ENCODE assay signal across 9 cellular contexts in genomic region chr4:126735294-126736132, GRCh38.
"Had no signal": no experiment of that assay in that cellular context is flagged by ENCODE, and none has a peak within 500 bp of the region (broad histone marks: within the 10 kb centered on the region; RNA-seq: fewer than 3 reads in every experiment).

No MANE protein-coding gene starts in this region.

- H3K4me1 ChIP-seq: HAP-1 had no signal

- H2AFZ ChIP-seq: GM23248 had no signal

- H3K4me1 Mint-ChIP-seq: IgD-negative memory B cell had no signal

- H3K27ac ChIP-seq: GM23248 had no signal

- H3K9me3 Mint-ChIP-seq: HFFc6 had no signal

- H3K4me3 Mint-ChIP-seq: HFFc6, IgD-negative memory B cell had no signal

- FAIRE-seq: HTR-8/SVneo had no signal

- H3K27me3 Mint-ChIP-seq: IgD-negative memory B cell had no signal

- H3K9me3 ChIP-seq: HAP-1 had no signal

- H3K27ac Mint-ChIP-seq: HFFc6, IgD-negative memory B cell had no signal

- DNase-seq: GM23248, GOT3, H7, HFFc6, KG1 had no signal

- H3K36me3 ChIP-seq: HAP-1 had no signal

- H3K9ac ChIP-seq: GM23248 had no signal

- H3K36me3 Mint-ChIP-seq: IgD-negative memory B cell had no signal

- ATAC-seq: HCT116 had no signal

- H3K4me3 ChIP-seq: GM23248, HAP-1 had no signal
